Comparison of ENCODE assay signal across 1 cellular context in the genomic region with DNA sequence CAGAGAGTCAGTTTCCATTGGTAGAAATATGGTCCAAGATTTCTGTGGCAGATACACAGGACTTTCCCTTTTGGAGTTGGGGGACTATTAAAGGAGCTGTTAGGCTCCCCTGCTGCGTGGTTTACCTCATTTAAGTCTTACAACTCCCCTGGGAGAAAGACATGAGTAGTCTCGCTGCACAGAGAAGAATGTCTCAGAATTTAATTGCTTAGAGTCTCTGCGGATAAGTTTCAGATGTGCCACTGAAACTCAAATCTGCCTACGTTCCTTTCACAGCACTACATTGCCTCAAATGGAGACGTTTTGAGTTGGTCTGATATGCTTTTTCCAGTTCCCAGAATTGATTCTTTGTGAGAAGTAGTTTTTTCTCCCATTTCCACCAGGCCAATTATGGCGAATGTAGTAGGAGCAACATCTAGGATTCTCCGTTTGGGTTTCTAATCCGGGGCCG.
TF ChIP-seq lines count a peak whose summit lies in the region.

No MANE protein-coding gene starts in this region.

TF ChIP-seq in WTC11, 78 proteins besides CTCF, POLR2A, EP300 and RAD21 (continued from another document):
- TF ChIP-seq, protein P1, sequence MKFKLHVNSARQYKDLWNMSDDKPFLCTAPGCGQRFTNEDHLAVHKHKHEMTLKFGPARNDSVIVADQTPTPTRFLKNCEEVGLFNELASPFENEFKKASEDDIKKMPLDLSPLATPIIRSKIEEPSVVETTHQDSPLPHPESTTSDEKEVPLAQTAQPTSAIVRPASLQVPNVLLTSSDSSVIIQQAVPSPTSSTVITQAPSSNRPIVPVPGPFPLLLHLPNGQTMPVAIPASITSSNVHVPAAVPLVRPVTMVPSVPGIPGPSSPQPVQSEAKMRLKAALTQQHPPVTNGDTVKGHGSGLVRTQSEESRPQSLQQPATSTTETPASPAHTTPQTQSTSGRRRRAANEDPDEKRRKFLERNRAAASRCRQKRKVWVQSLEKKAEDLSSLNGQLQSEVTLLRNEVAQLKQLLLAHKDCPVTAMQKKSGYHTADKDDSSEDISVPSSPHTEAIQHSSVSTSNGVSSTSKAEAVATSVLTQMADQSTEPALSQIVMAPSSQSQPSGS (CRISPR knock-in tag; IDR thresholded peaks at IDR 0.05; ENCODE audit: borderline replicate concordance, low read depth), result no peak
- TF ChIP-seq PRDM15 (CRISPR knock-in tag; IDR thresholded peaks at IDR 0.05), result no peak
- TF ChIP-seq OVOL2 (CRISPR knock-in tag; IDR thresholded peaks at IDR 0.05; ENCODE audit: borderline replicate concordance), result no peak
- TF ChIP-seq ZNF138 (CRISPR knock-in tag; conservative IDR thresholded peaks at IDR 0.05), result no peak
- no peak for TF ChIP-seq RELA (CRISPR knock-in tag; IDR thresholded peaks at IDR 0.05; ENCODE audit: borderline replicate concordance)
- TF ChIP-seq ETV6 (CRISPR knock-in tag; IDR thresholded peaks at IDR 0.05), result no peak
- TF ChIP-seq, protein P2, sequence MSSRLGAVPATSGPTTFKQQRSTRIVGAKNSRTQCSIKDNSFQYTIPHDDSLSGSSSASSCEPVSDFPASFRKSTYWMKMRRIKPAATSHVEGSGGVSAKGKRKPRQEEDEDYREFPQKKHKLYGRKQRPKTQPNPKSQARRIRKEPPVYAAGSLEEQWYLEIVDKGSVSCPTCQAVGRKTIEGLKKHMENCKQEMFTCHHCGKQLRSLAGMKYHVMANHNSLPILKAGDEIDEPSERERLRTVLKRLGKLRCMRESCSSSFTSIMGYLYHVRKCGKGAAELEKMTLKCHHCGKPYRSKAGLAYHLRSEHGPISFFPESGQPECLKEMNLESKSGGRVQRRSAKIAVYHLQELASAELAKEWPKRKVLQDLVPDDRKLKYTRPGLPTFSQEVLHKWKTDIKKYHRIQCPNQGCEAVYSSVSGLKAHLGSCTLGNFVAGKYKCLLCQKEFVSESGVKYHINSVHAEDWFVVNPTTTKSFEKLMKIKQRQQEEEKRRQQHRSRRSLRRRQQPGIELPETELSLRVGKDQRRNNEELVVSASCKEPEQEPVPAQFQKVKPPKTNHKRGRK (CRISPR knock-in tag; IDR thresholded peaks at IDR 0.05; ENCODE audit: borderline replicate concordance), result no peak
- no peak for TF ChIP-seq ZNF671 (CRISPR knock-in tag; IDR thresholded peaks at IDR 0.05)
- no peak for TF ChIP-seq SOX15 (CRISPR knock-in tag; IDR thresholded peaks at IDR 0.05)
- no peak for TF ChIP-seq NFE2L1 (CRISPR knock-in tag; IDR thresholded peaks at IDR 0.05)
TF ChIP-seq in WTC11: peak in this region for 0.
